16 cellular contexts compared by ENCODE assay signal in the genomic region with DNA sequence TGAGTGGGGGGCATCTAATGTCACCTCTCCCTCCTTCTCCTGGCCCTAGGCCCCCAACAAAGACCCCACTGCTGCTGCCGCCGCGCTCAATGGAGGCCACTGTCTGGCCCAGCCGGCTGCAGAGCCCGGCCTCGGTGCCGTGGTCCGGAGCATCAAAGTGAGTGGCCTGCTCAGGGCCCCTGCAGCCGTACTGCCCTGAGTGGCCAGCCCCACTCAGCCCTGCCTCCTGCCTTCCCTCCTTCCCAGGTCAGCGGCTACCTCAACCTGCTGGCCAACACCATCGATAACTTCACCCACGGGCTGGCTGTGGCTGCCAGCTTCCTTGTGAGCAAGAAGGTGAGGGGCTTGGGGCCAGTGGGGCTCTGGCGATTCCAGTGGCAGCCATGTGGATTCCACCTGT. TPM values are rescaled to one million over a fixed set of nuclear protein-coding genes. Genes with fewer than 3 reads are reported as not detected.
DNase-seq lines count a peak whose midpoint lies in the region; ATAC-seq and TF ChIP-seq lines count a peak whose summit lies in the region.
"Had no signal": no experiment of that assay in that cellular context is flagged by ENCODE, and none has a peak within 500 bp of the region (broad histone marks: within the 10 kb centered on the region; RNA-seq: fewer than 3 reads in every experiment).

No MANE protein-coding gene starts in this region.

- no peak for TF ChIP-seq CTCF in HEK293 (tag by site-specific recombination; IDR thresholded peaks at IDR 0.05)
- TF ChIP-seq CTCF in MCF 10A (IDR thresholded peaks at IDR 0.05; ENCODE audit: unreplicated experiment), result no peak
- TF ChIP-seq CTCF in lower lobe of right lung (IDR thresholded peaks at IDR 0.05), result no peak

- H3K36me3 ChIP-seq in HEK293 (ENCODE audit: control insufficient read depth in 2 of 2, insufficient read depth in 1 of 2, low read length in 2 of 2) (peaks cover 0 to 64% of the 10 kb centered on the region in 2 experiments; a peak in 2 of 3 replicates), lower lobe of right lung (peaks cover 54% of the 10 kb centered on the region)

- H3K4me1 Mint-ChIP-seq in MCF 10A (ENCODE audit: insufficient read depth, unreplicated experiment), result peaks cover 34% of the 10 kb centered on the region
- peaks cover 28% of the 10 kb centered on the region for H3K4me1 Mint-ChIP-seq in stimulated activated effector memory CD8-positive, alpha-beta T cell treated with anti-CD3 and anti-CD28 coated beads, Interleukin-12 subunit alpha, Interleukin-12 subunit beta, amount 100 ng/mL, for 72 hours

- no TSS peak for BruUV-seq in MCF 10A (replicated peaks; lab: Mats Ljungman, UMichigan)

- ATAC-seq in lower lobe of right lung, result no peak
- no peak for ATAC-seq in stimulated activated effector memory CD8-positive, alpha-beta T cell treated with anti-CD3 and anti-CD28 coated beads, Interleukin-12 subunit alpha, Interleukin-12 subunit beta, amount 100 ng/mL, for 72 hours
- no peak for ATAC-seq in sciatic nerve
- ATAC-seq: activated CD8-positive, alpha-beta T cell treated with anti-CD3 and anti-CD28 coated beads for 36 hours had no signal

- CTCF ChIA-PET in HEK293 (lab: Yijun Ruan, JAX) (interaction anchor here (1.0 to 2.3 kb wide), 2 partner anchors 11 to 159 kb away, joined by 3 to 14 read pairs; no protein-coding TSS in a partner anchor), MCF 10A (lab: Yijun Ruan, JAX) (interaction anchor here (1.3 to 2.2 kb wide), 3 partner anchors 11 to 39 kb away, joined by 4 to 10 read pairs (median 8); no protein-coding TSS in a partner anchor)

- no peaks in the 10 kb centered on the region for H3K27me3 ChIP-seq in lower lobe of right lung (ENCODE audit: low read depth)
- H3K27me3 ChIP-seq: MG63 had no signal

- no peaks in the 10 kb centered on the region for H3K9me3 ChIP-seq in HEK293 (ENCODE audit: control insufficient read depth, insufficient read depth, low read depth, low read length)
- no peaks in the 10 kb centered on the region for H3K9me3 ChIP-seq in lower lobe of right lung
- H3K9me3 ChIP-seq: Caco-2, MG63 had no signal

- POLR2A ChIA-PET in HEK293 (lab: Yijun Ruan, JAX) (interaction anchor here (6.0 kb wide), 1 partner anchor 13 kb away, joined by 37 read pairs; the partner anchor contains the start of gene PSMC3), MCF 10A (lab: Yijun Ruan, JAX) (no interaction called here)

- peak overlapping the region; percentile 42 for H3K4me3 Mint-ChIP-seq in MCF 10A (ENCODE audit: unreplicated experiment)
- no peak overlapping the region for H3K4me3 Mint-ChIP-seq in stimulated activated effector memory CD8-positive, alpha-beta T cell treated with anti-CD3 and anti-CD28 coated beads, Interleukin-12 subunit alpha, Interleukin-12 subunit beta, amount 100 ng/mL, for 72 hours
- H3K4me3 Mint-ChIP-seq: activated CD8-positive, alpha-beta T cell treated with anti-CD3 and anti-CD28 coated beads for 36 hours; activated T-helper 1 cell treated with anti-CD3 and anti-CD28 coated beads, Interleukin-12 subunit alpha, Interleukin-12 subunit beta, Interleukin-2, Interleukin-4 antibody, amounts not matched to agents 30 ng/mL and 10 ng/mL and 1 ng/mL, durations not matched to agents 14 hours and 24 hours and 36 hours had no signal

- H3K36me3 Mint-ChIP-seq in MCF 10A (ENCODE audit: insufficient read depth, unreplicated experiment), result peaks cover 62% of the 10 kb centered on the region
- H3K36me3 Mint-ChIP-seq in stimulated activated effector memory CD8-positive, alpha-beta T cell treated with anti-CD3 and anti-CD28 coated beads, Interleukin-12 subunit alpha, Interleukin-12 subunit beta, amount 100 ng/mL, for 72 hours, result peaks cover 57% of the 10 kb centered on the region

- H3K27me3 Mint-ChIP-seq in MCF 10A (ENCODE audit: insufficient read depth, unreplicated experiment), result no peaks in the 10 kb centered on the region
- H3K27me3 Mint-ChIP-seq: activated CD8-positive, alpha-beta T cell treated with anti-CD3 and anti-CD28 coated beads for 36 hours had no signal

- no peaks in the 10 kb centered on the region for H3K9me3 Mint-ChIP-seq in MCF 10A (ENCODE audit: unreplicated experiment)
- no peaks in the 10 kb centered on the region for H3K9me3 Mint-ChIP-seq in stimulated activated effector memory CD8-positive, alpha-beta T cell treated with anti-CD3 and anti-CD28 coated beads, Interleukin-12 subunit alpha, Interleukin-12 subunit beta, amount 100 ng/mL, for 72 hours
- H3K9me3 Mint-ChIP-seq: activated CD8-positive, alpha-beta T cell treated with anti-CD3 and anti-CD28 coated beads for 36 hours; activated T-helper 1 cell treated with anti-CD3 and anti-CD28 coated beads, Interleukin-12 subunit alpha, Interleukin-12 subunit beta, Interleukin-2, Interleukin-4 antibody, amounts not matched to agents 30 ng/mL and 10 ng/mL and 1 ng/mL, durations not matched to agents 14 hours and 24 hours and 36 hours had no signal

- no peak for DNase-seq in MCF 10A (ENCODE audit: unreplicated experiment)
- no peak for DNase-seq in lower lobe of right lung
- DNase-seq in stimulated activated effector memory CD8-positive, alpha-beta T cell treated with anti-CD3 and anti-CD28 coated beads, Interleukin-12 subunit alpha, Interleukin-12 subunit beta, amount 100 ng/mL, for 72 hours (ENCODE audit: low spot score in 2 of 2), result peak in 1 of 2 donors; percentile 48
- DNase-seq in DMS53 treated with DMSO at 0.1 percent for 48 hours (lab: John Stamatoyannopoulos, UW; ENCODE audit: unreplicated experiment), result no peak
- DNase-seq in OCI-M1 (lab: John Stamatoyannopoulos, UW), result no peak
- DNase-seq in pons (ENCODE audit: low spot score), result no peak
- DNase-seq in sciatic nerve (ENCODE audit: low spot score), result no peak
- DNase-seq: activated CD8-positive, alpha-beta T cell treated with anti-CD3 and anti-CD28 coated beads for 36 hours; NCI-H446; stimulated activated CD4-positive, alpha-beta T cell treated with anti-CD3 and anti-CD28 coated beads, Interleukin-15, amount 100 ng/mL, for 24 hours had no signal

- H3K4me1 ChIP-seq in HEK293 (ENCODE audit: control insufficient read depth, insufficient read depth, low read length), result no peaks in the 10 kb centered on the region
- peaks cover 47% of the 10 kb centered on the region for H3K4me1 ChIP-seq in lower lobe of right lung

- H3K27ac Mint-ChIP-seq in MCF 10A (ENCODE audit: low read depth, unreplicated experiment), result peak overlapping the region; percentile 68
- H3K27ac Mint-ChIP-seq in stimulated activated effector memory CD8-positive, alpha-beta T cell treated with anti-CD3 and anti-CD28 coated beads, Interleukin-12 subunit alpha, Interleukin-12 subunit beta, amount 100 ng/mL, for 72 hours, result peak overlapping the region; percentile 86

- H3K27ac ChIP-seq in HEK293 (ENCODE audit: extremely low read depth, low read depth, low read length) (no peak overlapping the region), lower lobe of right lung (peak overlapping the region; percentile 49)

- H3K4me3 ChIP-seq in HEK293 (ENCODE audit: low read depth, low read length) (no peak overlapping the region), lower lobe of right lung (no peak overlapping the region)
- H3K4me3 ChIP-seq: MG63 had no signal

- intact Hi-C loops in MCF 10A (cut with micrococcal nuclease) (no loop called here), lower lobe of right lung (cut with DNase I) (no loop called here), sciatic nerve (cut with DNase I) (no loop called here)

TF ChIP-seq in HEK293, 187 proteins besides CTCF, POLR2A, EP300 and RAD21:
- peak; percentile 29; the same call in 1 of the 2 replicates for TF ChIP-seq GLIS2 (tag by site-specific recombination; IDR thresholded peaks at IDR 0.05)
- TF ChIP-seq, protein P1, sequence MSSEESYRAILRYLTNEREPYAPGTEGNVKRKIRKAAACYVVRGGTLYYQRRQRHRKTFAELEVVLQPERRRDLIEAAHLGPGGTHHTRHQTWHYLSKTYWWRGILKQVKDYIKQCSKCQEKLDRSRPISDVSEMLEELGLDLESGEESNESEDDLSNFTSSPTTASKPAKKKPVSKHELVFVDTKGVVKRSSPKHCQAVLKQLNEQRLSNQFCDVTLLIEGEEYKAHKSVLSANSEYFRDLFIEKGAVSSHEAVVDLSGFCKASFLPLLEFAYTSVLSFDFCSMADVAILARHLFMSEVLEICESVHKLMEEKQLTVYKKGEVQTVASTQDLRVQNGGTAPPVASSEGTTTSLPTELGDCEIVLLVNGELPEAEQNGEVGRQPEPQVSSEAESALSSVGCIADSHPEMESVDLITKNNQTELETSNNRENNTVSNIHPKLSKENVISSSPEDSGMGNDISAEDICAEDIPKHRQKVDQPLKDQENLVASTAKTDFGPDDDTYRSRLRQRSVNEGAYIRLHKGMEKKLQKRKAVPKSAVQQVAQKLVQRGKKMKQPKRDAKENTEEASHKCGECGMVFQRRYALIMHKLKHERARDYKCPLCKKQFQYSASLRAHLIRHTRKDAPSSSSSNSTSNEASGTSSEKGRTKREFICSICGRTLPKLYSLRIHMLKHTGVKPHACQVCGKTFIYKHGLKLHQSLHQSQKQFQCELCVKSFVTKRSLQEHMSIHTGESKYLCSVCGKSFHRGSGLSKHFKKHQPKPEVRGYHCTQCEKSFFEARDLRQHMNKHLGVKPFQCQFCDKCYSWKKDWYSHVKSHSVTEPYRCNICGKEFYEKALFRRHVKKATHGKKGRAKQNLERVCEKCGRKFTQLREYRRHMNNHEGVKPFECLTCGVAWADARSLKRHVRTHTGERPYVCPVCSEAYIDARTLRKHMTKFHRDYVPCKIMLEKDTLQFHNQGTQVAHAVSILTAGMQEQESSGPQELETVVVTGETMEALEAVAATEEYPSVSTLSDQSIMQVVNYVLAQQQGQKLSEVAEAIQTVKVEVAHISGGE (tag by site-specific recombination; conservative IDR thresholded peaks at IDR 0.05; ENCODE audit: low read depth), result no peak

RNA-seq across cellular contexts. Expression of gene SLC39A13, which starts 5.0 kb away (rescaled TPM):
- total RNA-seq in MCF 10A (2022), result 56.2 and 56.5 TPM in 2 replicates
- 48.0 TPM for total RNA-seq in lower lobe of right lung
- 55.5 TPM for total RNA-seq in sciatic nerve

RNA-seq across cellular contexts. Expression of gene PSMC3, which starts 12.9 kb away (rescaled TPM):
- total RNA-seq in MCF 10A (2022) (162 and 194 TPM in 2 replicates), lower lobe of right lung (77.1 TPM), sciatic nerve (97.5 TPM)

RNA-seq across cellular contexts. Expression of gene SPI1, which starts 35.0 kb away (rescaled TPM):
- total RNA-seq in MCF 10A (2022) (not detected in 2 replicates), lower lobe of right lung (295 TPM), sciatic nerve (47.0 TPM)
- total RNA-seq: activated T-helper 1 cell treated with anti-CD3 and anti-CD28 coated beads, Interleukin-12 subunit alpha, Interleukin-12 subunit beta, Interleukin-2, Interleukin-4 antibody, amounts not matched to agents 30 ng/mL and 10 ng/mL and 1 ng/mL, durations not matched to agents 14 hours and 24 hours and 36 hours; Caco-2; fibroblast of villous mesenchyme; T-helper 1 cell treated with Interleukin-12 subunit alpha and Interleukin-12 subunit beta and Interleukin-4 antibody, amounts not matched to agents 30 ng/mL and 1 ng/mL, for 36 hours had no signal

RNA-seq across cellular contexts. Expression of gene RAPSN, which starts 35.6 kb away (rescaled TPM):
- total RNA-seq in MCF 10A (2022), result 0.51 and 0.64 TPM in 2 replicates
- total RNA-seq in lower lobe of right lung, result 1.2 TPM
- 4.9 TPM for total RNA-seq in sciatic nerve

Comparison
In these comparisons a context has a peak if more than half of its experiments do, and no peak if none do; other contexts are left out.
1. RNA of gene SPI1, which starts 35.0 kb away (total RNA-seq): 295 TPM in lower lobe of right lung (single experiment) and 47.0 TPM in sciatic nerve (single experiment); not detected in MCF 10A; every median in the first group is over 10 times any median in the second.